Comparison of ENCODE assay signal across 9 cellular contexts in genomic region chr13:100434010-100434763, GRCh38.
DNase-seq lines count a peak whose midpoint lies in the region; ATAC-seq, FAIRE-seq and TF ChIP-seq lines count a peak whose summit lies in the region.
"Had no signal": no experiment of that assay in that cellular context is flagged by ENCODE, and none has a peak within 500 bp of the region (broad histone marks: within the 10 kb centered on the region; RNA-seq: fewer than 3 reads in every experiment).

No MANE protein-coding gene starts in this region.

- DNase-seq in activated CD4-positive, alpha-beta T cell treated with anti-CD3 and anti-CD28 coated beads, Interleukin-2, amount 10 ng/mL, durations not matched to agents 24 days and 14 days = peak; percentile 68
- no peak for DNase-seq in activated CD4-positive, alpha-beta T cell treated with anti-CD3 and anti-CD28 coated beads, Interleukin-2, amount 50 U/mL, for 4 hours
- DNase-seq in GM12878 (ENCODE audit: low read depth, low spot score) (peak; percentile 44), NCI-H1436 (lab: John Stamatoyannopoulos, UW) (no peak), ureter (ENCODE audit: low spot score) (no peak), frontal cortex (ENCODE audit: low spot score in 2 of 2) (no peak)
- no peak for DNase-seq in stimulated activated naive CD8-positive, alpha-beta T cell treated with anti-CD3 and anti-CD28 coated beads, Interleukin-15, Interleukin-2, amounts not matched to agents 100 U/mL and 50 U/mL, for 24 hours
- DNase-seq: NCI-H524 treated with DMSO at 0.1 percent for 48 hours had no signal

- peaks cover 11% of the 10 kb centered on the region for H3K9me3 Mint-ChIP-seq in activated CD4-positive, alpha-beta T cell treated with anti-CD3 and anti-CD28 coated beads, Interleukin-2, amount 10 ng/mL, durations not matched to agents 24 days and 14 days

- no peaks in the 10 kb centered on the region for H4K20me1 ChIP-seq in GM12878 (ENCODE audit: control insufficient read depth, insufficient read depth)

- peak overlapping the region; percentile 37; the same call in 1 of the 2 replicates for H3K27ac ChIP-seq in GM12878 (ENCODE audit: control insufficient read depth, insufficient read depth)

- BruUV-seq in GM12878 (replicated peaks; lab: Mats Ljungman, UMichigan) = no TSS peak

- no peak overlapping the region for H2AFZ ChIP-seq in GM12878 (ENCODE audit: control insufficient read depth, low read depth, low read length)

- RAD21 ChIA-PET in GM12878 (lab: Charles Lee; ENCODE audit: unreplicated experiment) = no interaction called here

- peaks cover 20% of the 10 kb centered on the region for H3K36me3 Mint-ChIP-seq in activated CD4-positive, alpha-beta T cell treated with anti-CD3 and anti-CD28 coated beads, Interleukin-2, amount 10 ng/mL, durations not matched to agents 24 days and 14 days (ENCODE audit: low read depth)

- H3K36me3 ChIP-seq in GM12878 (ENCODE audit: control insufficient read depth in 2 of 2, insufficient read depth in 2 of 2, low read length in 1 of 2) = no peaks in the 10 kb centered on the region

- no peak for TF ChIP-seq CTCF in GM12878 (IDR thresholded peaks at IDR 0.05 in 2 of 3, conservative IDR thresholded peaks at IDR 0.05 in 1 of 3; ENCODE audit: control insufficient read depth in 2 of 3, extremely low read depth in 1 of 3, insufficient read depth in 1 of 3, low read depth in 3 of 3, low read length in 3 of 3)

- intact Hi-C loops in activated CD4-positive, alpha-beta T cell treated with anti-CD3 and anti-CD28 coated beads, Interleukin-2, amount 10 ng/mL, durations not matched to agents 24 days and 14 days (cut with micrococcal nuclease) = loop anchor here (1.0 to 2.0 kb wide), 3 partner anchors 11 to 73 kb away; no protein-coding TSS in a partner anchor
- intact Hi-C loops in GM12878 (cut with micrococcal nuclease; ENCODE audit: unreplicated experiment) = no loop called here

- SMC1A ChIA-PET in GM12878 (lab: Charles Lee; ENCODE audit: uncharacterized antibody, unreplicated experiment) = no interaction called here

- in situ Hi-C loops in GM12878 (cut with MboI) = no loop called here

- H3K9ac ChIP-seq in GM12878 (ENCODE audit: control insufficient read depth, insufficient read depth, low read length) = no peak overlapping the region

- POLR2A ChIA-PET in GM12878 (lab: Charles Lee) = no interaction called here

- H3K79me2 ChIP-seq in GM12878 (ENCODE audit: control insufficient read depth, insufficient read depth, low read length) = no peaks in the 10 kb centered on the region

- 53% methylated on average over 5 of the region's 5 CpGs for WGBS in GM12878 (ENCODE audit: insufficient coverage, insufficient replicate concordance, low lambda C conversion rate, missing lambda C conversion rate)

- H3K4me1 Mint-ChIP-seq in activated CD4-positive, alpha-beta T cell treated with anti-CD3 and anti-CD28 coated beads, Interleukin-2, amount 10 ng/mL, durations not matched to agents 24 days and 14 days = peaks cover 31% of the 10 kb centered on the region

- no peak for TF ChIP-seq POLR2A in GM12878 (IDR thresholded peaks at IDR 0.05; ENCODE audit: low read depth, low read length)

- no peak overlapping the region for H3K4me3 ChIP-seq in GM12878

- H3K4me2 ChIP-seq in GM12878 (ENCODE audit: control insufficient read depth, insufficient read depth) = peak overlapping the region; percentile 71

- H3K27ac Mint-ChIP-seq in activated CD4-positive, alpha-beta T cell treated with anti-CD3 and anti-CD28 coated beads, Interleukin-2, amount 10 ng/mL, durations not matched to agents 24 days and 14 days = peak overlapping the region; percentile 26

- no peaks in the 10 kb centered on the region for H3K27me3 ChIP-seq in GM12878 (replicated peaks in 1 of 2; ENCODE audit: control insufficient read depth in 2 of 2, insufficient read depth in 2 of 2, low read length in 1 of 2)

- peak overlapping the region; percentile 22 for H3K4me3 Mint-ChIP-seq in activated CD4-positive, alpha-beta T cell treated with anti-CD3 and anti-CD28 coated beads, Interleukin-2, amount 10 ng/mL, durations not matched to agents 24 days and 14 days

- FAIRE-seq in GM12878 (lab: Jason Lieb, UNC) (peak; percentile 94), frontal cortex (lab: Jason Lieb, UNC) (no peak)

- no peak; a peak in 1 of 4 replicates for TF ChIP-seq EP300 in GM12878 (IDR thresholded peaks at IDR 0.05; ENCODE audit: borderline replicate concordance in 1 of 2, control insufficient read depth in 1 of 2, low read depth in 2 of 2, low read length in 2 of 2)

- H3K9me3 ChIP-seq in GM12878 (replicated peaks; ENCODE audit: control insufficient read depth, insufficient read depth, low read length) = no peaks in the 10 kb centered on the region; the same call in 2 of the 3 replicates

- peak; percentile 97 for ATAC-seq in HG03095 (IDR thresholded peaks at IDR 0.05; ENCODE audit: unreplicated experiment)
- ATAC-seq in GM12878 = peak; percentile 66
- peak; percentile 46 for ATAC-seq in stimulated activated naive CD8-positive, alpha-beta T cell treated with anti-CD3 and anti-CD28 coated beads, Interleukin-15, Interleukin-2, amounts not matched to agents 100 U/mL and 50 U/mL, for 24 hours

- peaks cover 16% of the 10 kb centered on the region for H3K4me1 ChIP-seq in GM12878 (ENCODE audit: control insufficient read depth, insufficient read depth, low read length)

- H3K27me3 Mint-ChIP-seq in activated CD4-positive, alpha-beta T cell treated with anti-CD3 and anti-CD28 coated beads, Interleukin-2, amount 10 ng/mL, durations not matched to agents 24 days and 14 days = no peaks in the 10 kb centered on the region

- TF ChIP-seq RAD21 in GM12878 (IDR thresholded peaks at IDR 0.05; ENCODE audit: insufficient read depth, low read depth, low read length) = 0 out of 2 replicates have a peak, but pooled peaks have one; percentile 3

- CTCF ChIA-PET in GM12878 (lab: Yijun Ruan, JAX) = no interaction called here

TF ChIP-seq in GM12878, 131 proteins besides CTCF, POLR2A, EP300 and RAD21 (continues in another document):
- TF ChIP-seq IKZF2 (IDR thresholded peaks at IDR 0.05) (peak; percentile 32 to 39; a peak in 2 of 4 replicates), STAT3 (IDR thresholded peaks at IDR 0.05; ENCODE audit: low read depth, low read length) (no peak), CREM (IDR thresholded peaks at IDR 0.05; ENCODE audit: low read depth) (0 out of 2 replicates have a peak, but pooled peaks have one; percentile 59), IKZF1 (conservative IDR thresholded peaks at IDR 0.05) (0 out of 2 replicates have a peak, but pooled peaks have one; percentile 10), NR2F1 (conservative IDR thresholded peaks at IDR 0.05) (peak; percentile 58), BCL11A (IDR thresholded peaks at IDR 0.05; ENCODE audit: low read depth, low read length) (peak; percentile 20; the same call in 1 of the 2 replicates), FOXM1 (IDR thresholded peaks at IDR 0.05; ENCODE audit: low read depth, low read length) (peak; percentile 50; the same call in 1 of the 2 replicates), JUNB (IDR thresholded peaks at IDR 0.05) (peak; percentile 83), ETV6 (conservative IDR thresholded peaks at IDR 0.05 in 1 of 2, IDR thresholded peaks at IDR 0.05 in 1 of 2; ENCODE audit: borderline replicate concordance in 1 of 2, low read depth in 1 of 2) (peak in 1 of 2 experiments; percentile 83; a peak in 1 of 4 replicates), NFIC (IDR thresholded peaks at IDR 0.05; ENCODE audit: low read depth, low read length) (peak; percentile 77; the same call in 1 of the 2 replicates), MEF2A (IDR thresholded peaks at IDR 0.05; ENCODE audit: insufficient read depth, low read depth, low read length) (0 out of 2 replicates have a peak, but pooled peaks have one; percentile 33), MYC (IDR thresholded peaks at IDR 0.05; ENCODE audit: insufficient read depth, insufficient read length, insufficient replicate concordance, low read length, severe bottlenecking) (no peak), EGR1 (IDR thresholded peaks at IDR 0.05; ENCODE audit: borderline replicate concordance in 1 of 2, low read depth in 2 of 2, low read length in 2 of 2) (peak in 1 of 2 experiments; percentile 25; a peak in 1 of 3 replicates), ZBED1 (IDR thresholded peaks at IDR 0.05; ENCODE audit: borderline replicate concordance) (no peak), IRF4 (IDR thresholded peaks at IDR 0.05; ENCODE audit: low read depth, low read length) (peak; percentile 79; the same call in 1 of the 2 replicates)
- TF ChIP-seq, protein P1, sequence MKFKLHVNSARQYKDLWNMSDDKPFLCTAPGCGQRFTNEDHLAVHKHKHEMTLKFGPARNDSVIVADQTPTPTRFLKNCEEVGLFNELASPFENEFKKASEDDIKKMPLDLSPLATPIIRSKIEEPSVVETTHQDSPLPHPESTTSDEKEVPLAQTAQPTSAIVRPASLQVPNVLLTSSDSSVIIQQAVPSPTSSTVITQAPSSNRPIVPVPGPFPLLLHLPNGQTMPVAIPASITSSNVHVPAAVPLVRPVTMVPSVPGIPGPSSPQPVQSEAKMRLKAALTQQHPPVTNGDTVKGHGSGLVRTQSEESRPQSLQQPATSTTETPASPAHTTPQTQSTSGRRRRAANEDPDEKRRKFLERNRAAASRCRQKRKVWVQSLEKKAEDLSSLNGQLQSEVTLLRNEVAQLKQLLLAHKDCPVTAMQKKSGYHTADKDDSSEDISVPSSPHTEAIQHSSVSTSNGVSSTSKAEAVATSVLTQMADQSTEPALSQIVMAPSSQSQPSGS (IDR thresholded peaks at IDR 0.05; ENCODE audit: low read length) = peak; percentile 72; the same call in 1 of the 2 replicates
- TF ChIP-seq, protein P2, sequence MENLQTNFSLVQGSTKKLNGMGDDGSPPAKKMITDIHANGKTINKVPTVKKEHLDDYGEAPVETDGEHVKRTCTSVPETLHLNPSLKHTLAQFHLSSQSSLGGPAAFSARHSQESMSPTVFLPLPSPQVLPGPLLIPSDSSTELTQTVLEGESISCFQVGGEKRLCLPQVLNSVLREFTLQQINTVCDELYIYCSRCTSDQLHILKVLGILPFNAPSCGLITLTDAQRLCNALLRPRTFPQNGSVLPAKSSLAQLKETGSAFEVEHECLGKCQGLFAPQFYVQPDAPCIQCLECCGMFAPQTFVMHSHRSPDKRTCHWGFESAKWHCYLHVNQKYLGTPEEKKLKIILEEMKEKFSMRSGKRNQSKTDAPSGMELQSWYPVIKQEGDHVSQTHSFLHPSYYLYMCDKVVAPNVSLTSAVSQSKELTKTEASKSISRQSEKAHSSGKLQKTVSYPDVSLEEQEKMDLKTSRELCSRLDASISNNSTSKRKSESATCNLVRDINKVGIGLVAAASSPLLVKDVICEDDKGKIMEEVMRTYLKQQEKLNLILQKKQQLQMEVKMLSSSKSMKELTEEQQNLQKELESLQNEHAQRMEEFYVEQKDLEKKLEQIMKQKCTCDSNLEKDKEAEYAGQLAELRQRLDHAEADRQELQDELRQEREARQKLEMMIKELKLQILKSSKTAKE (IDR thresholded peaks at IDR 0.05; ENCODE audit: low read depth, poor library complexity, severe bottlenecking) = peak; percentile 65

Comparison
In these comparisons a context has a peak if more than half of its experiments do, and no peak if none do; other contexts are left out.
1. DNase-seq: peak in activated CD4-positive, alpha-beta T cell treated with anti-CD3 and anti-CD28 coated beads, Interleukin-2, amount 10 ng/mL, durations not matched to agents 24 days and 14 days (single experiment) and GM12878 (single experiment); none in activated CD4-positive, alpha-beta T cell treated with anti-CD3 and anti-CD28 coated beads, Interleukin-2, amount 50 U/mL, for 4 hours (0 of 2), stimulated activated naive CD8-positive, alpha-beta T cell treated with anti-CD3 and anti-CD28 coated beads, Interleukin-15, Interleukin-2, amounts not matched to agents 100 U/mL and 50 U/mL, for 24 hours (single experiment), NCI-H1436 (single experiment), ureter (single experiment) and frontal cortex (0 of 2).
2. ATAC-seq: peak in every context shown above with its lines; median percentile 97 in HG03095; 66 in GM12878; 46 in stimulated activated naive CD8-positive, alpha-beta T cell treated with anti-CD3 and anti-CD28 coated beads, Interleukin-15, Interleukin-2, amounts not matched to agents 100 U/mL and 50 U/mL, for 24 hours.